ENCODE assay signal across 8 cellular contexts in the genomic region with DNA sequence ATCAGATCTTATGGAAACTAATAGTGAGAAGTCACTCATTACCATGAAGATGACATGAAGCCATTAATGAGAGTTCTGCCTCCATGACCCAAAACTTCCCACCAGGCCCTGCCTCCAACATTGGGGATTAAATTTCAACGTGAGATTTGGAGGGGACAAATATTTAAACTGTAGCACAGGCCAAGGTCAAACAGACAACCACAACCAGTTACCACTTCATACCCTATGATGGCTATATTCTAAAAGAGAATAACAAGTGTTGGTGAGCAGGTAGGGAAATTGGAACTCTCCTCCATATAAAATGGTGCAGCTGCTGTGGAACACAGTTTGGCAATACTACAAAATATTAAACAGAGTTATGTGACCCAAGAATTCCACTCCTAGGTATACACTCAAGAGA.
"Had no signal": no experiment of that assay in that cellular context is flagged by ENCODE, and none has a peak within 500 bp of the region (broad histone marks: within the 10 kb centered on the region; RNA-seq: fewer than 3 reads in every experiment).

No MANE protein-coding gene starts in this region.

- H3K9ac ChIP-seq: KMS-11 had no signal

- H3K4me3 Mint-ChIP-seq: IgD-negative memory B cell had no signal

- H3K27ac ChIP-seq: HL-60, KMS-11 had no signal

- ATAC-seq: K562 had no signal

- DNase-seq: IMR-90, KBM-7, KG1 had no signal

- H3K4me3 ChIP-seq: K562 had no signal

- H3K27ac Mint-ChIP-seq: IgD-negative memory B cell had no signal

- H3K27me3 Mint-ChIP-seq: IgD-negative memory B cell had no signal

- H3K4me2 ChIP-seq: KMS-11 had no signal

- FAIRE-seq: HTR-8/SVneo, K562 had no signal
